ENCODE assay signal across 7 cellular contexts in the genomic region with DNA sequence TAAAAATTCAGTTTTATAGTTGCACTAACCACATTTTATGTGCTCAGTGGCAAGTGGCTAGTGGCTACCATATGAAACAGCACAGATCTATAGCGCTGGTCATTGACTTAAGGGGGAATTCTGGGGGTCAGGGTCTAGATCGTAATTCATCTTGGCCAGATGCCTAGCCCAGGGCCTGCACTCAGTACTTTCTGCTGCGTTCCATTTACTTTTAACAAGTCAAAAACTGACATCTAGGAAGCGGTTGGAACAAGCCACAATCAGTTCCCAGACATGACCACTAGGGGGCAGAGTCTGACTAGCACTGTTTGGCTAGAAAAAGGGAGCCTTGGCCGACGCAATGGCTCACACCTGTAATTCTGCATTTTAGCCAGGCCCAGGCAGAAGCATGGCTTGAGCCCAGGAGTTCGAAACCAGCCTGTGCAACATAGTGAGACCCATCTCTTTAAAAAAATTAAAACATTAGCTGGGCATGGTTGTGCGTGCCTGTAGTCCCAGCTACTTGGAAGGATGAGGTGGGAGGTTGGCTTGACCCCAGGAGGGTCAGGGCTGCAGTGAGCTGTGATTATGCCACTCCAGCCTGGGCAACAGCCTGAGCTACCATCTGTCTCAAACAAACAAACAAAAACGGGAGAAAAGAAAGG.
A peak's percentile ranks its signal among the peaks of the same experiment; 100 is the strongest.
DNase-seq lines count a peak whose midpoint lies in the region; ATAC-seq and TF ChIP-seq lines count a peak whose summit lies in the region.

No MANE protein-coding gene starts in this region.

- H3K27me3 Mint-ChIP-seq in central memory CD8-positive, alpha-beta T cell = peaks cover 9% of the 10 kb centered on the region

- no peaks in the 10 kb centered on the region for H3K9me3 Mint-ChIP-seq in central memory CD8-positive, alpha-beta T cell

- peak; percentile 79 for ATAC-seq in GM18505 (IDR thresholded peaks at IDR 0.05; ENCODE audit: unreplicated experiment)
- ATAC-seq in HG03342 (IDR thresholded peaks at IDR 0.05; ENCODE audit: unreplicated experiment) = peak; percentile 87
- peak; percentile 89 for ATAC-seq in central memory CD8-positive, alpha-beta T cell (replicated peaks; ENCODE audit: extremely low read depth, poor library complexity, severe bottlenecking)

- no peak overlapping the region for H3K4me3 Mint-ChIP-seq in central memory CD8-positive, alpha-beta T cell

- no peak overlapping the region for H3K27ac Mint-ChIP-seq in central memory CD8-positive, alpha-beta T cell (ENCODE audit: low read depth)

- no peak for TF ChIP-seq POLR2A in GM18505 (IDR thresholded peaks at IDR 0.05; ENCODE audit: borderline replicate concordance, extremely low read depth, insufficient read depth, insufficient read length)

- no peaks in the 10 kb centered on the region for H3K4me1 Mint-ChIP-seq in central memory CD8-positive, alpha-beta T cell

- DNase-seq in NCI-H446 (lab: John Stamatoyannopoulos, UW) (peak; percentile 33 to 82), left kidney (ENCODE audit: low read depth, low spot score) (peak; percentile 96)
- peak; percentile 65 to 86 (median 70) for DNase-seq in activated CD4-positive, CD25-positive, alpha-beta regulatory T cell (lab: John Stamatoyannopoulos, UW)
- peak; percentile 81 to 83 for DNase-seq in central memory CD8-positive, alpha-beta T cell (ENCODE audit: low spot score in 2 of 2)
- DNase-seq in stimulated activated CD4-positive, alpha-beta T cell treated with anti-CD3 and anti-CD28 coated beads, Interleukin-4, amount 100 ng/mL, for 4 hours = peak; percentile 76 to 79

- no peaks in the 10 kb centered on the region for H3K36me3 Mint-ChIP-seq in central memory CD8-positive, alpha-beta T cell (ENCODE audit: insufficient read depth)

Comparison
In these comparisons a context has a peak if more than half of its experiments do, and no peak if none do; other contexts are left out.
1. Peak in every context shown above with its lines: DNase-seq and ATAC-seq.